Comparison of ENCODE assay signal across 28 cellular contexts in genomic region chr4:16909245-16909644, GRCh38. TPM values are rescaled to one million over a fixed set of nuclear protein-coding genes. Genes with fewer than 3 reads are reported as not detected.
A peak's percentile ranks its signal among the peaks of the same experiment; 100 is the strongest.
DNase-seq lines count a peak whose midpoint lies in the region; ATAC-seq, FAIRE-seq and TF ChIP-seq lines count a peak whose summit lies in the region.
"Had no signal": no experiment of that assay in that cellular context is flagged by ENCODE, and none has a peak within 500 bp of the region (broad histone marks: within the 10 kb centered on the region; RNA-seq: fewer than 3 reads in every experiment).

No MANE protein-coding gene starts in this region.

- no peak for FAIRE-seq in astrocyte (lab: Jason Lieb, UNC)
- no peak for FAIRE-seq in kidney (lab: Jason Lieb, UNC)
- FAIRE-seq: colon, GM12891, H54 had no signal

- peaks cover 4% of the 10 kb centered on the region in 2 experiments; a peak in 3 of 5 replicates for H3K9me3 Mint-ChIP-seq in H9
- no peaks in the 10 kb centered on the region for H3K9me3 Mint-ChIP-seq in astrocyte (ENCODE audit: unreplicated experiment)
- H3K9me3 Mint-ChIP-seq: activated CD4-positive, alpha-beta memory T cell treated with anti-CD3 and anti-CD28 coated beads for 36 hours; activated naive CD4-positive, alpha-beta T cell treated with anti-CD3 and anti-CD28 coated beads, Interleukin-2, amount 10 ng/mL, durations not matched to agents 7 days and 5 days; immature natural killer cell; T-helper 1 cell treated with Interleukin-12 subunit alpha and Interleukin-12 subunit beta and Interleukin-4 antibody, amounts not matched to agents 30 μg/mL and 1 μg/mL, for 36 hours had no signal

- no peak overlapping the region for H2AFZ ChIP-seq in H9 (ENCODE audit: low read length)
- H2AFZ ChIP-seq in astrocyte (ENCODE audit: low read depth, low read length): peak overlapping the region; percentile 54
- H2AFZ ChIP-seq: parathyroid adenoma had no signal

- H3K36me3 Mint-ChIP-seq in H9 (ENCODE audit: insufficient read depth in 1 of 3, low read depth in 3 of 3): peaks cover 0 to 10% (median 1%) of the 10 kb centered on the region in 3 experiments; a peak in 6 of 7 replicates
- no peaks in the 10 kb centered on the region for H3K36me3 Mint-ChIP-seq in astrocyte (ENCODE audit: low read depth, unreplicated experiment)
- H3K36me3 Mint-ChIP-seq: activated CD4-positive, alpha-beta memory T cell treated with anti-CD3 and anti-CD28 coated beads for 36 hours; activated naive CD4-positive, alpha-beta T cell treated with anti-CD3 and anti-CD28 coated beads, Interleukin-2, amount 10 ng/mL, durations not matched to agents 7 days and 5 days; CD4-positive, CD25-positive, alpha-beta regulatory T cell; natural killer cell; stimulated activated naive B cell treated with anti-CD40 and anti-IgM and Interleukin-4, amounts not matched to agents 10 μg/mL and 1 μg/mL and 100 μg/mL, for 72 hours had no signal

- H3K4ac ChIP-seq in H9 (ENCODE audit: low read depth, low read length): no peak overlapping the region

- H4K5ac ChIP-seq in H9 (ENCODE audit: insufficient read length, low read depth, low read length): no peak overlapping the region

- no peaks in the 10 kb centered on the region for H3K79me2 ChIP-seq in H9 (ENCODE audit: insufficient read depth, low read length)
- H3K79me2 ChIP-seq in astrocyte (ENCODE audit: insufficient read depth, low read length): no peaks in the 10 kb centered on the region
- H3K79me2 ChIP-seq: parathyroid adenoma had no signal

- no peak overlapping the region for H2BK20ac ChIP-seq in H9 (ENCODE audit: low read depth, low read length, poor library complexity, severe bottlenecking)

- H3K56ac ChIP-seq in H9 (ENCODE audit: insufficient read length, low read depth, low read length): no peak overlapping the region

- no peaks in the 10 kb centered on the region for H3K79me1 ChIP-seq in H9 (ENCODE audit: insufficient read depth, low read depth, low read length, poor library complexity, severe bottlenecking)

- H3K27me3 ChIP-seq in H9 (ENCODE audit: insufficient read depth, low read length): no peaks in the 10 kb centered on the region
- no peaks in the 10 kb centered on the region for H3K27me3 ChIP-seq in astrocyte (ENCODE audit: insufficient read depth, low read length)
- peaks cover 0 to 3% (median 0%) of the 10 kb centered on the region in 3 donors for H3K27me3 ChIP-seq in skeletal muscle tissue (ENCODE audit: control insufficient read depth in 3 of 3, insufficient read depth in 3 of 3, low read length in 3 of 3)
- H3K27me3 ChIP-seq: uterus had no signal

- no peak overlapping the region for H3T11ph ChIP-seq in H9 (ENCODE audit: low read length)

- H3K36me3 ChIP-seq in astrocyte (ENCODE audit: insufficient read depth, low read length) (no peaks in the 10 kb centered on the region), skeletal muscle tissue (ENCODE audit: control insufficient read depth in 3 of 3, insufficient read depth in 3 of 3, low read length in 3 of 3) (no peaks in the 10 kb centered on the region), kidney (ENCODE audit: control insufficient read depth in 1 of 2, insufficient read depth in 2 of 2, low read length in 2 of 2) (no peaks in the 10 kb centered on the region)
- H3K36me3 ChIP-seq: uterus had no signal

- H3K4me1 Mint-ChIP-seq in H9 (peaks cover 24 to 35% of the 10 kb centered on the region in 2 experiments), astrocyte (ENCODE audit: low read depth, unreplicated experiment) (peaks cover 4% of the 10 kb centered on the region)
- H3K4me1 Mint-ChIP-seq: activated naive CD4-positive, alpha-beta T cell treated with anti-CD3 and anti-CD28 coated beads, Interleukin-2, amount 10 ng/mL, durations not matched to agents 7 days and 5 days; CD4-positive, CD25-positive, alpha-beta regulatory T cell; immature natural killer cell; natural killer cell; stimulated activated naive B cell treated with anti-CD40 and anti-IgM and Interleukin-4, amounts not matched to agents 10 μg/mL and 1 μg/mL and 100 μg/mL, for 72 hours had no signal

- H2BK12ac ChIP-seq in H9 (ENCODE audit: insufficient read length, low read depth, low read length): peak overlapping the region; percentile 58

- H3K4me3 Mint-ChIP-seq in H9: peak overlapping the region; percentile 1 to 40; a peak in 3 of 5 replicates
- H3K4me3 Mint-ChIP-seq in astrocyte (ENCODE audit: unreplicated experiment): no peak overlapping the region
- H3K4me3 Mint-ChIP-seq: activated CD4-positive, alpha-beta memory T cell treated with anti-CD3 and anti-CD28 coated beads for 36 hours; activated naive CD4-positive, alpha-beta T cell treated with anti-CD3 and anti-CD28 coated beads, Interleukin-2, amount 10 ng/mL, durations not matched to agents 7 days and 5 days; CD4-positive, CD25-positive, alpha-beta regulatory T cell; immature natural killer cell; natural killer cell; stimulated activated naive B cell treated with anti-CD40 and anti-IgM and Interleukin-4, amounts not matched to agents 10 μg/mL and 1 μg/mL and 100 μg/mL, for 72 hours; T-helper 1 cell treated with Interleukin-12 subunit alpha and Interleukin-12 subunit beta and Interleukin-4 antibody, amounts not matched to agents 30 μg/mL and 1 μg/mL, for 36 hours had no signal

- peak overlapping the region; percentile 11 to 89 (median 65); a peak in 5 of 7 replicates for H3K27ac Mint-ChIP-seq in H9
- H3K27ac Mint-ChIP-seq in astrocyte (ENCODE audit: unreplicated experiment): no peak overlapping the region
- H3K27ac Mint-ChIP-seq: activated CD4-positive, alpha-beta memory T cell treated with anti-CD3 and anti-CD28 coated beads for 36 hours; activated naive CD4-positive, alpha-beta T cell treated with anti-CD3 and anti-CD28 coated beads, Interleukin-2, amount 10 ng/mL, durations not matched to agents 7 days and 5 days; CD4-positive, CD25-positive, alpha-beta regulatory T cell; immature natural killer cell; natural killer cell; stimulated activated naive B cell treated with anti-CD40 and anti-IgM and Interleukin-4, amounts not matched to agents 10 μg/mL and 1 μg/mL and 100 μg/mL, for 72 hours; T-helper 1 cell treated with Interleukin-12 subunit alpha and Interleukin-12 subunit beta and Interleukin-4 antibody, amounts not matched to agents 30 μg/mL and 1 μg/mL, for 36 hours had no signal

- H2BK5ac ChIP-seq in H9 (ENCODE audit: insufficient read length, low read length): no peak overlapping the region

- H3K23me2 ChIP-seq in H9 (ENCODE audit: insufficient read length, low read depth, low read length, poor library complexity, severe bottlenecking): no peaks in the 10 kb centered on the region

- H4K91ac ChIP-seq in H9 (ENCODE audit: insufficient read length, low read depth, low read length): no peak overlapping the region

- ATAC-seq in left lobe of liver: peak; percentile 35
- ATAC-seq: natural killer cell; stimulated activated naive B cell treated with anti-CD40 and anti-IgM and Interleukin-4, amounts not matched to agents 10 μg/mL and 1 μg/mL and 100 μg/mL, for 72 hours had no signal

- H3K4me2 ChIP-seq in H9 (ENCODE audit: insufficient read depth, insufficient read length, low read length) (peak overlapping the region; percentile 24), astrocyte (ENCODE audit: low read length) (peak overlapping the region; percentile 62)

- no peak overlapping the region for H3K23ac ChIP-seq in H9 (ENCODE audit: insufficient read length, low read depth, low read length)

- H4K8ac ChIP-seq in H9 (replicated peaks; ENCODE audit: insufficient read length, low read depth, low read length): no peak overlapping the region

- H2BK15ac ChIP-seq in H9 (ENCODE audit: low read depth, low read length): no peak overlapping the region

- peaks cover 6% of the 10 kb centered on the region; the same call in 1 of the 2 replicates for H3K4me1 ChIP-seq in H9 (ENCODE audit: insufficient read depth, low read length)
- peaks cover 6% of the 10 kb centered on the region for H3K4me1 ChIP-seq in astrocyte (ENCODE audit: insufficient read depth, low read length)
- H3K4me1 ChIP-seq in skeletal muscle tissue (ENCODE audit: control insufficient read depth in 3 of 3, insufficient read depth in 3 of 3, low read length in 3 of 3): peaks cover 0 to 3% (median 0%) of the 10 kb centered on the region in 3 donors
- H3K4me1 ChIP-seq in kidney (ENCODE audit: control insufficient read depth in 1 of 2, insufficient read depth in 1 of 2, low read depth in 1 of 2, low read length in 2 of 2): no peaks in the 10 kb centered on the region
- H3K4me1 ChIP-seq: parathyroid adenoma, uterus had no signal

- TF ChIP-seq CTCF in H9 (conservative IDR thresholded peaks at IDR 0.05) (no peak), astrocyte (IDR thresholded peaks at IDR 0.05; ENCODE audit: insufficient read depth, low read depth, low read length) (no peak), kidney (IDR thresholded peaks at IDR 0.05; ENCODE audit: borderline replicate concordance, extremely low read depth, insufficient read depth) (no peak)

- DNase-seq in H9 (no peak), astrocyte (ENCODE audit: low read depth) (no peak), left lobe of liver (ENCODE audit: low spot score) (no peak), HuH-7.5 (ENCODE audit: low spot score) (no peak), SHP77 (lab: John Stamatoyannopoulos, UW) (no peak), kidney (no peak)
- DNase-seq: activated CD4-positive, alpha-beta memory T cell treated with anti-CD3 and anti-CD28 coated beads for 36 hours; activated CD4-positive, CD25-positive, alpha-beta regulatory T cell treated with anti-CD3 and anti-CD28 coated beads, Interleukin-2, amount 50 U/mL, for 72 hours; activated CD8-positive, alpha-beta memory T cell treated with anti-CD3 and anti-CD28 coated beads, Interleukin-2, amount 50 U/mL, for 4 hours; activated naive CD4-positive, alpha-beta T cell treated with anti-CD3 and anti-CD28 coated beads, Interleukin-2, amount 10 ng/mL, durations not matched to agents 7 days and 5 days; amniotic stem cell; CD4-positive, CD25-positive, alpha-beta regulatory T cell; effector CD8-positive, alpha-beta T cell; immature natural killer cell; KBM-7; midbrain; natural killer cell; NCI-H1417; NCI-H2081 treated with DMSO at 0.1 percent for 48 hours; NCI-H345; stimulated activated naive B cell treated with anti-CD40 and anti-IgM and Interleukin-4, amounts not matched to agents 10 μg/mL and 1 μg/mL and 100 μg/mL, for 72 hours; uterus had no signal

- no peak overlapping the region for H2AK5ac ChIP-seq in H9 (ENCODE audit: insufficient read length, low read length)

- no CpG with 5 or more reads among the region's 9 CpGs for WGBS in H9 (ENCODE audit: extremely low coverage, insufficient read length, low lambda C conversion rate)

- no peak overlapping the region for H3K18ac ChIP-seq in H9 (ENCODE audit: insufficient read length, low read depth, low read length)

- H2BK120ac ChIP-seq in H9 (ENCODE audit: low read depth, low read length, poor library complexity, severe bottlenecking): no peak overlapping the region

- H3K4me3 ChIP-seq in astrocyte (ENCODE audit: insufficient read depth, low read depth, low read length) (no peak overlapping the region), skeletal muscle tissue (ENCODE audit: low read length in 3 of 3) (peak overlapping the region in 2 of 3 donors; percentile 29 to 46), kidney (ENCODE audit: low read length in 2 of 2) (no peak overlapping the region)
- H3K4me3 ChIP-seq: uterus had no signal

- H3K9ac ChIP-seq in H9 (ENCODE audit: extremely low read depth, insufficient read length, low read length) (no peak overlapping the region), astrocyte (ENCODE audit: low read length) (no peak overlapping the region), skeletal muscle tissue (ENCODE audit: low read depth in 1 of 3, low read length in 3 of 3) (no peak overlapping the region), kidney (ENCODE audit: low read length in 2 of 2) (no peak overlapping the region)
- H3K9ac ChIP-seq: parathyroid adenoma had no signal

- H3K14ac ChIP-seq in H9 (ENCODE audit: insufficient read depth, low read length): no peak overlapping the region

- H4K20me1 ChIP-seq in H9 (ENCODE audit: control insufficient read depth, insufficient read depth, insufficient read length) (no peaks in the 10 kb centered on the region), astrocyte (ENCODE audit: insufficient read depth, low read length) (no peaks in the 10 kb centered on the region)

- H3K27ac ChIP-seq in H9 (ENCODE audit: insufficient read length, low read depth, low read length) (no peak overlapping the region), astrocyte (ENCODE audit: low read depth, low read length) (no peak overlapping the region), skeletal muscle tissue (ENCODE audit: low read depth, low read length) (no peak overlapping the region), kidney (ENCODE audit: low read depth in 2 of 2, low read length in 2 of 2) (no peak overlapping the region)
- H3K27ac ChIP-seq: parathyroid adenoma, uterus had no signal

- no peaks in the 10 kb centered on the region for H3K9me3 ChIP-seq in H9 (ENCODE audit: control insufficient read depth, low read depth, low read length)
- no peaks in the 10 kb centered on the region for H3K9me3 ChIP-seq in astrocyte (ENCODE audit: insufficient read depth, low read depth, low read length)
- no peaks in the 10 kb centered on the region for H3K9me3 ChIP-seq in skeletal muscle tissue (ENCODE audit: control insufficient read depth in 3 of 3, low read length in 3 of 3)
- H3K9me3 ChIP-seq in kidney (ENCODE audit: control insufficient read depth in 1 of 2, low read length in 2 of 2): no peaks in the 10 kb centered on the region
- H3K9me3 ChIP-seq: uterus had no signal

- no peaks in the 10 kb centered on the region for H3K27me3 Mint-ChIP-seq in H9 (ENCODE audit: low read depth)
- no peaks in the 10 kb centered on the region for H3K27me3 Mint-ChIP-seq in astrocyte (ENCODE audit: low read depth, unreplicated experiment)
- H3K27me3 Mint-ChIP-seq: activated CD4-positive, alpha-beta memory T cell treated with anti-CD3 and anti-CD28 coated beads for 36 hours; CD4-positive, CD25-positive, alpha-beta regulatory T cell; stimulated activated naive B cell treated with anti-CD40 and anti-IgM and Interleukin-4, amounts not matched to agents 10 μg/mL and 1 μg/mL and 100 μg/mL, for 72 hours had no signal

- intact Hi-C loops in kidney (cut with DNase I): no loop called here

RNA-seq across cellular contexts. Expression of gene LDB2, which starts 10.8 kb away (rescaled TPM):
- 22.5 and 25.8 TPM in 2 replicates for total RNA-seq in H9 (2021)
- 4.9 and 9.4 TPM in 2 replicates for total RNA-seq in astrocyte
- total RNA-seq in left lobe of liver: 21.0 TPM
- 55.8 TPM for total RNA-seq in skeletal muscle tissue
- 59.9 TPM for total RNA-seq in kidney
- 26.9 TPM for polyA plus RNA-seq in kidney (ENCODE audit: insufficient read depth, low read depth, low replicate concordance)
- total RNA-seq: activated CD4-positive, alpha-beta memory T cell treated with anti-CD3 and anti-CD28 coated beads for 36 hours; CD4-positive, CD25-positive, alpha-beta regulatory T cell had no signal
- polyA plus RNA-seq: CD4-positive, CD25-positive, alpha-beta regulatory T cell had no signal

Comparison
In these comparisons a context has a peak if more than half of its experiments do, and no peak if none do; other contexts are left out.
1. H3K4me3 ChIP-seq: peak in skeletal muscle tissue (2 of 3); none in astrocyte (single experiment) and kidney (0 of 2).